Comparison of ENCODE assay signal across 21 cellular contexts in the genomic region with DNA sequence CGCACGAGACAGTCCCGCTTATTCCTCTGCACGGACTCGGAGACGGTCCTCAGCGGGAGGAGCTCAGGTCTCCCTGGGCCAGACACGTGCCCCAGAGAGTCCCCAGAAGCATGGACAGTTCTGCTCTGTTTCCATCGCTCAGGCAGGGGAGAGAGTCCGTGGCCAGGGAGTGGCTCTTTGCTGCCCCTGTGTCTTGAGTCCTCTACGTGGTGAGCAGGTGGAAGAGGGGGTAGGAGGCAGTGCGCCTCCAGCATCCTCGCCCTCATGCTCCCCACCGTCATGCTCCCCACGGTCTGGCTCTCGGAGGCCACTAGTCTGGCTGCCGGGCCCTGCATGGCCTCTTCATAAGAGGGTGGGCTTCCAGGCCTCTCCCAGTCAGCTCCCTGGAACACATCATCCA. TPM values are rescaled to one million over a fixed set of nuclear protein-coding genes. Genes with fewer than 3 reads are reported as not detected.
A peak's percentile ranks its signal among the peaks of the same experiment; 100 is the strongest.
DNase-seq lines count a peak whose midpoint lies in the region; ATAC-seq and TF ChIP-seq lines count a peak whose summit lies in the region.
"Had no signal": no experiment of that assay in that cellular context is flagged by ENCODE, and none has a peak within 500 bp of the region (broad histone marks: within the 10 kb centered on the region; RNA-seq: fewer than 3 reads in every experiment).

No MANE protein-coding gene starts in this region.

- CTCF ChIA-PET in CD8-positive, alpha-beta T cell (lab: Charles Lee), result interaction anchor here (1.7 to 12.0 kb wide), 4 partner anchors 26 to 99 kb away, joined by 5 to 278 read pairs (median 62); no protein-coding TSS in a partner anchor

- peak overlapping the region; percentile 73 for H3K27ac Mint-ChIP-seq in CD8-positive, alpha-beta T cell
- peak overlapping the region; percentile 70 for H3K27ac Mint-ChIP-seq in activated naive CD8-positive, alpha-beta T cell treated with anti-CD3 and anti-CD28 coated beads for 36 hours

- peaks cover 55% of the 10 kb centered on the region for H3K4me1 Mint-ChIP-seq in CD8-positive, alpha-beta T cell (ENCODE audit: low read depth)
- peaks cover 67% of the 10 kb centered on the region for H3K4me1 Mint-ChIP-seq in activated naive CD8-positive, alpha-beta T cell treated with anti-CD3 and anti-CD28 coated beads for 36 hours
- H3K4me1 Mint-ChIP-seq: neural crest cell had no signal

- no peak for DNase-seq in CD8-positive, alpha-beta T cell
- DNase-seq in activated naive CD8-positive, alpha-beta T cell treated with anti-CD3 and anti-CD28 coated beads for 36 hours, result no peak
- DNase-seq in mucosa of descending colon, result no peak
- DNase-seq in activated gamma-delta T cell (lab: John Stamatoyannopoulos, UW), result no peak
- DNase-seq: activated naive CD4-positive, alpha-beta T cell treated with Interleukin-2 at 50 U/mL for 16 hours; Kasumi-1; left colon; NCI-H1048; NCI-H2029; NCI-H446 treated with DMSO at 0.1 percent for 48 hours; stimulated activated CD4-positive, alpha-beta T cell treated with anti-CD3 and anti-CD28 coated beads, Interleukin-1b, Interleukin-23, amount 100 ng/mL, for 48 hours; stimulated activated naive CD4-positive, alpha-beta T cell; tibial artery had no signal

- H3K27me3 ChIP-seq in BLaER1 treated with 17β-estradiol and CSF1 and Interleukin-3, amounts not matched to agents 10 nM and 100 nM, result no peaks in the 10 kb centered on the region
- H3K27me3 ChIP-seq in CD8-positive, alpha-beta T cell (ENCODE audit: insufficient read depth, low read length), result no peaks in the 10 kb centered on the region

- H3K9me3 Mint-ChIP-seq in CD8-positive, alpha-beta T cell, result no peaks in the 10 kb centered on the region
- H3K9me3 Mint-ChIP-seq in activated naive CD8-positive, alpha-beta T cell treated with anti-CD3 and anti-CD28 coated beads for 36 hours, result no peaks in the 10 kb centered on the region
- H3K9me3 Mint-ChIP-seq: neural crest cell had no signal

- H3K27ac ChIP-seq in BLaER1 treated with 17β-estradiol and CSF1 and Interleukin-3, amounts not matched to agents 10 nM and 100 nM, result peak overlapping the region; percentile 37 to 100 (median 98); a peak in 21 of 22 replicates
- H3K27ac ChIP-seq in CD8-positive, alpha-beta T cell (ENCODE audit: low read depth, low read length), result no peak overlapping the region
- H3K27ac ChIP-seq: tibial artery, VCaP had no signal

- H3K4me3 ChIP-seq in BLaER1 treated with 17β-estradiol and CSF1 and Interleukin-3, amounts not matched to agents 10 nM and 100 nM, result peak overlapping the region in 4 of 10 experiments; percentile 60 to 87 (median 86); a peak in 6 of 20 replicates
- H3K4me3 ChIP-seq in CD8-positive, alpha-beta T cell (ENCODE audit: low read depth, low read length), result no peak overlapping the region
- no peak overlapping the region for H3K4me3 ChIP-seq in mucosa of descending colon
- H3K4me3 ChIP-seq: tibial artery had no signal

- peaks cover 35 to 61% (median 56%) of the 10 kb centered on the region in 11 experiments for H3K36me3 ChIP-seq in BLaER1 treated with 17β-estradiol and CSF1 and Interleukin-3, amounts not matched to agents 10 nM and 100 nM
- peaks cover 49% of the 10 kb centered on the region for H3K36me3 ChIP-seq in CD8-positive, alpha-beta T cell (ENCODE audit: insufficient read depth, low read length)
- no peaks in the 10 kb centered on the region for H3K36me3 ChIP-seq in mucosa of descending colon (ENCODE audit: low read depth)
- H3K36me3 ChIP-seq: tibial artery had no signal

- H3K4me1 ChIP-seq in BLaER1 treated with 17β-estradiol and CSF1 and Interleukin-3, amounts not matched to agents 10 nM and 100 nM, result peaks cover 45 to 89% (median 54%) of the 10 kb centered on the region in 10 experiments
- peaks cover 38% of the 10 kb centered on the region for H3K4me1 ChIP-seq in CD8-positive, alpha-beta T cell (ENCODE audit: insufficient read depth, low read length)
- no peaks in the 10 kb centered on the region for H3K4me1 ChIP-seq in mucosa of descending colon (ENCODE audit: low read depth)

- TF ChIP-seq CTCF in CD8-positive, alpha-beta T cell (IDR thresholded peaks at IDR 0.05), result no peak
- TF ChIP-seq CTCF in mucosa of descending colon (IDR thresholded peaks at IDR 0.05), result no peak

- no peaks in the 10 kb centered on the region for H3K9me3 ChIP-seq in BLaER1 treated with 17β-estradiol and CSF1 and Interleukin-3, amounts not matched to agents 10 nM and 100 nM (replicated peaks in 1 of 11)
- H3K9me3 ChIP-seq in CD8-positive, alpha-beta T cell (ENCODE audit: low read length), result no peaks in the 10 kb centered on the region
- no peaks in the 10 kb centered on the region for H3K9me3 ChIP-seq in mucosa of descending colon
- H3K9me3 ChIP-seq: tibial artery had no signal

- intact Hi-C loops in CD8-positive, alpha-beta T cell (cut with DNase I, micrococcal nuclease), result no loop called here
- intact Hi-C loops in mucosa of descending colon (cut with DNase I, micrococcal nuclease), result no loop called here

- H4K20me1 ChIP-seq in BLaER1 treated with 17β-estradiol and CSF1 and Interleukin-3, amounts not matched to agents 10 nM and 100 nM, result peaks cover 0 to 19% (median 0%) of the 10 kb centered on the region in 11 experiments; a peak in 6 of 22 replicates

- POLR2A ChIA-PET in CD8-positive, alpha-beta T cell (lab: Charles Lee), result interaction anchor here (1.4 to 2.3 kb wide), 2 partner anchors 69 to 71 kb away, joined by 3 to 9 read pairs; no protein-coding TSS in a partner anchor

- peak overlapping the region; percentile 72 to 98 (median 91) for H3K4me2 ChIP-seq in BLaER1 treated with 17β-estradiol and CSF1 and Interleukin-3, amounts not matched to agents 10 nM and 100 nM

- H3K36me3 Mint-ChIP-seq in CD8-positive, alpha-beta T cell, result peaks cover 69% of the 10 kb centered on the region
- peaks cover 61% of the 10 kb centered on the region for H3K36me3 Mint-ChIP-seq in activated naive CD8-positive, alpha-beta T cell treated with anti-CD3 and anti-CD28 coated beads for 36 hours

- peak overlapping the region; percentile 50 to 95 (median 93); a peak in 18 of 22 replicates for H3K9ac ChIP-seq in BLaER1 treated with 17β-estradiol and CSF1 and Interleukin-3, amounts not matched to agents 10 nM and 100 nM

- H3K4me3 Mint-ChIP-seq in CD8-positive, alpha-beta T cell, result no peak overlapping the region
- H3K4me3 Mint-ChIP-seq in activated naive CD8-positive, alpha-beta T cell treated with anti-CD3 and anti-CD28 coated beads for 36 hours, result peak overlapping the region; percentile 20
- H3K4me3 Mint-ChIP-seq: neural crest cell had no signal

- ATAC-seq in CD8-positive, alpha-beta T cell, result no peak
- ATAC-seq in mucosa of descending colon, result peak; percentile 9
- ATAC-seq in GM21825 (IDR thresholded peaks at IDR 0.05; ENCODE audit: unreplicated experiment), result no peak
- ATAC-seq in GM21576 (IDR thresholded peaks at IDR 0.05; ENCODE audit: unreplicated experiment), result no peak
- ATAC-seq: left colon had no signal

- no peaks in the 10 kb centered on the region for H3K27me3 Mint-ChIP-seq in CD8-positive, alpha-beta T cell (ENCODE audit: low read depth)
- no peaks in the 10 kb centered on the region for H3K27me3 Mint-ChIP-seq in activated naive CD8-positive, alpha-beta T cell treated with anti-CD3 and anti-CD28 coated beads for 36 hours

RNA-seq across cellular contexts. Expression of a gene that starts 8.9 kb away (rescaled TPM):
- 100 to 1,000 TPM; 136 to 137 TPM for total RNA-seq in CD8-positive, alpha-beta T cell
- 100 to 1,000 TPM; 167 to 175 TPM for total RNA-seq in activated naive CD8-positive, alpha-beta T cell treated with anti-CD3 and anti-CD28 coated beads for 36 hours
- 1 to 10 TPM; 2.0 to 4.1 (median 3.7) TPM for total RNA-seq in mucosa of descending colon
- total RNA-seq: Daoy, fibroblast of lung, neural crest cell, pulmonary artery endothelial cell had no signal

RNA-seq across cellular contexts. Expression of a gene that starts 35.9 kb away (rescaled TPM):
- under 1 TPM; 0.52 to 0.83 TPM for total RNA-seq in CD8-positive, alpha-beta T cell
- 1 to 10 TPM; 3.3 to 4.0 TPM for total RNA-seq in activated naive CD8-positive, alpha-beta T cell treated with anti-CD3 and anti-CD28 coated beads for 36 hours
- 10 to 100 TPM; 17.3 to 23.1 (median 18.6) TPM for total RNA-seq in mucosa of descending colon

Comparison
In these comparisons a context has a peak if more than half of its experiments do, and no peak if none do; other contexts are left out.
1. RNA of a gene that starts 8.9 kb away (total RNA-seq): 167 to 175 TPM in activated naive CD8-positive, alpha-beta T cell treated with anti-CD3 and anti-CD28 coated beads for 36 hours and 136 to 137 TPM in CD8-positive, alpha-beta T cell; 2.0 to 4.1 TPM in mucosa of descending colon; every median in the first group is over 10 times any median in the second.